In the genomic region with DNA sequence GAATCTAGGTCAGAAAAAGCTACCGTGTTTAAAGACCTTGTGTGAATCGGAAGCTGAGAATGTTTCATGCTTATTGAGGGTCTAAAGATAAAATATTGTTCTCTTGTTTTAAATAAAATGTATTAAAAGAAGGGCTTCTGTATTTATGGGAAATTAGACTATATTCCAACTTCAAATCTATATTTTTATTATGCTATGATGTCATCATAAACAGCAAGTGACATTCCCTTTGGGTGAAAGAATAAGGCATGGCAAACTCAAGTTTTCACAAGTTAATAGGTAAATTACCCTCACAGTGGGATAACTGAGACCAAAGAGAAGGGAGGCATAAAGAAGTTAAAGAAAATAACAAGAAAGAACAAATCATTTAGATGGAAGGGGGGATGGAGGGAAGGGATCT, we compare ENCODE assay signal across 1 cellular context.
TF ChIP-seq lines count a peak whose summit lies in the region.

No MANE protein-coding gene starts in this region.

TF ChIP-seq in HCT116, 20 proteins besides CTCF, POLR2A, EP300 and RAD21 (continued from another document):
- TF ChIP-seq, protein P1, sequence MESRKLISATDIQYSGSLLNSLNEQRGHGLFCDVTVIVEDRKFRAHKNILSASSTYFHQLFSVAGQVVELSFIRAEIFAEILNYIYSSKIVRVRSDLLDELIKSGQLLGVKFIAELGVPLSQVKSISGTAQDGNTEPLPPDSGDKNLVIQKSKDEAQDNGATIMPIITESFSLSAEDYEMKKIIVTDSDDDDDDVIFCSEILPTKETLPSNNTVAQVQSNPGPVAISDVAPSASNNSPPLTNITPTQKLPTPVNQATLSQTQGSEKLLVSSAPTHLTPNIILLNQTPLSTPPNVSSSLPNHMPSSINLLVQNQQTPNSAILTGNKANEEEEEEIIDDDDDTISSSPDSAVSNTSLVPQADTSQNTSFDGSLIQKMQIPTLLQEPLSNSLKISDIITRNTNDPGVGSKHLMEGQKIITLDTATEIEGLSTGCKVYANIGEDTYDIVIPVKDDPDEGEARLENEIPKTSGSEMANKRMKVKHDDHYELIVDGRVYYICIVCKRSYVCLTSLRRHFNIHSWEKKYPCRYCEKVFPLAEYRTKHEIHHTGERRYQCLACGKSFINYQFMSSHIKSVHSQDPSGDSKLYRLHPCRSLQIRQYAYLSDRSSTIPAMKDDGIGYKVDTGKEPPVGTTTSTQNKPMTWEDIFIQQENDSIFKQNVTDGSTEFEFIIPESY (IDR thresholded peaks at IDR 0.05; ENCODE audit: extremely low read depth, insufficient replicate concordance, low read length): no peak
TF ChIP-seq in HCT116: peak in this region for 0.
